In the genomic region with DNA sequence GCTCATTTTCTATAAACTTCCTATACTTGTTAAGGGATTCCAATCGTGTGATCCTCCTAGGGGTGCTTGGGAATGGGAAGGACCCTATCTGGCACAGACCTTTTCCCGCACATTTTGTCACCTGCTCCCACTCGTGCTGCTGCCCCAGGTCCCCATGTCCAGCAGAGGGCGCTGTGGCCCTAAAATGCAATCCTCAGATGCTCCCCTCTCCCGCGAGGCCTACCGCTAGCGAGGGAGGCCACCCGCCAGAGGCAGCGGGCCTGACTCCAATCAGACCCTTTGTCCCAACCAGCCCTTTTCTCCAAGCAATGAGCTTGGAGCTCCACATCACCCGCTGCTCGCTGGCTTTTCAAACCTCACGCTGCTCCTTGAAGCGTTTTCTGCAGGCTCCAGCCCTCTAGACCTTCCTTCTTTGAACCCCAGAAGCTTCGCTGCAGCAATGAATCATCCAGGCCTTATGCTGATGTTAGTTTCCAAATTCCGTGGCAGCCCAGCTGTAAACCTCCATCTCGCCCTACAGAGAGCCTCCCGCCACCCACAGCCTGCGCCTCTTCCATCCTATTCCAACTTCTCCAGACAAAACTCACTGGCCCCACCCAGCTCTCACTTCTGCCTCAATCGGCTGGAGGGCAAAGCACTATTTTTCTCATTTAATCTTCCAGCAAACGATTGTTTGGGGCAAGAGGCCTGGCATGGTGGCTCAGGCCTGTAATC, we compare ENCODE assay signal across 8 cellular contexts. TPM values are rescaled to one million over a fixed set of nuclear protein-coding genes. Genes with fewer than 3 reads are reported as not detected.
DNase-seq lines count a peak whose midpoint lies in the region; ATAC-seq and TF ChIP-seq lines count a peak whose summit lies in the region.

No MANE protein-coding gene starts in this region.

- H3K36me3 ChIP-seq in OCI-LY1 (ENCODE audit: insufficient read depth, low read length): no peaks in the 10 kb centered on the region
- H3K36me3 ChIP-seq in muscle layer of colon (ENCODE audit: insufficient read depth, low read length): no peaks in the 10 kb centered on the region

- no peaks in the 10 kb centered on the region for H3F3A ChIP-seq in OCI-LY1 (ENCODE audit: insufficient read depth, low read length)

- H2AFZ ChIP-seq in OCI-LY1 (ENCODE audit: low read length): peak overlapping the region; percentile 48

- H3K9me3 ChIP-seq in OCI-LY1 (ENCODE audit: low read length) (no peaks in the 10 kb centered on the region), muscle layer of colon (ENCODE audit: low read length) (no peaks in the 10 kb centered on the region)

- H3K4me3 ChIP-seq in Jurkat, Clone E6-1 (ENCODE audit: low read length): no peak overlapping the region
- no peak overlapping the region for H3K4me3 ChIP-seq in OCI-LY1 (ENCODE audit: low read depth, low read length, poor library complexity, severe bottlenecking)
- H3K4me3 ChIP-seq in epithelial cell of esophagus (ENCODE audit: low read length): no peak overlapping the region
- peak overlapping the region in 1 of 2 donors; percentile 12 for H3K4me3 ChIP-seq in muscle layer of colon (ENCODE audit: low read depth in 1 of 2, low read length in 2 of 2)

- ATAC-seq in HG03159 (IDR thresholded peaks at IDR 0.05; ENCODE audit: unreplicated experiment): no peak

- TF ChIP-seq CTCF in OCI-LY1 (IDR thresholded peaks at IDR 0.05; ENCODE audit: low read length): peak; percentile 98
- TF ChIP-seq CTCF in epithelial cell of esophagus (IDR thresholded peaks at IDR 0.05; ENCODE audit: insufficient read depth, low read depth, low read length, missing control alignments): peak; percentile 96

- H3K4me1 ChIP-seq in OCI-LY1 (ENCODE audit: insufficient read depth, low read length, severe bottlenecking) (peaks cover 5% of the 10 kb centered on the region), muscle layer of colon (ENCODE audit: insufficient read depth, low read length) (peaks cover 12% of the 10 kb centered on the region)

- DNase-seq in DMS114 treated with DMSO at 0.1 percent for 48 hours (lab: John Stamatoyannopoulos, UW; ENCODE audit: unreplicated experiment) (peak; percentile 66), epithelial cell of esophagus (ENCODE audit: low read depth) (peak; percentile 80)
- DNase-seq in Jurkat, Clone E6-1 (ENCODE audit: low read depth, low spot score): peak; percentile 73
- DNase-seq in activated CD8-positive, alpha-beta memory T cell treated with anti-CD3 and anti-CD28 coated beads, Interleukin-2, amount 50 U/mL, for 48 hours: peak; percentile 99
- peak; percentile 65 to 77 for DNase-seq in stimulated activated CD8-positive, alpha-beta memory T cell treated with anti-CD3 and anti-CD28 coated beads, Interleukin-4, amount 100 ng/mL, for 4 hours (ENCODE audit: low read depth in 2 of 2, low spot score in 1 of 2)

- no peaks in the 10 kb centered on the region for H4K20me1 ChIP-seq in OCI-LY1 (ENCODE audit: insufficient read depth, low read length)

- H3K4me2 ChIP-seq in OCI-LY1 (ENCODE audit: low read length): peak overlapping the region; percentile 8; the same call in 1 of the 2 replicates

- peaks cover 8% of the 10 kb centered on the region for H3K27me3 ChIP-seq in OCI-LY1 (ENCODE audit: insufficient read depth, low read length)
- H3K27me3 ChIP-seq in muscle layer of colon (ENCODE audit: control insufficient read depth in 1 of 2, insufficient read depth in 2 of 2, low read length in 2 of 2): no peaks in the 10 kb centered on the region

- H3K9me2 ChIP-seq in OCI-LY1 (ENCODE audit: low read depth, low read length): no peaks in the 10 kb centered on the region

- H3K9ac ChIP-seq in OCI-LY1 (ENCODE audit: low read length) (peak overlapping the region; percentile 22; the same call in 1 of the 2 replicates), muscle layer of colon (ENCODE audit: low read length) (no peak overlapping the region)

- H3K27ac ChIP-seq in OCI-LY1 (ENCODE audit: low read depth, low read length, poor library complexity, severe bottlenecking) (no peak overlapping the region), muscle layer of colon (ENCODE audit: low read depth, low read length) (peak overlapping the region; percentile 67)

- H3K79me2 ChIP-seq in OCI-LY1 (ENCODE audit: insufficient read depth, low read length): no peaks in the 10 kb centered on the region

RNA-seq across cellular contexts. Expression of a gene that starts 23.6 kb away (rescaled TPM):
- 8.6 TPM for polyA plus RNA-seq in Jurkat, Clone E6-1 (2012; ENCODE audit: insufficient read depth, insufficient read length)

RNA-seq across cellular contexts. Expression of a gene that starts 30.5 kb away (rescaled TPM):
- 25.8 TPM for polyA plus RNA-seq in Jurkat, Clone E6-1 (2012; ENCODE audit: insufficient read depth, insufficient read length)
